Comparison of ENCODE assay signal across 8 cellular contexts in genomic region chr3:127694467-127695215, GRCh38. TPM values are rescaled to one million over a fixed set of nuclear protein-coding genes. Genes with fewer than 3 reads are reported as not detected.
DNase-seq lines count a peak whose midpoint lies in the region; ATAC-seq, FAIRE-seq and TF ChIP-seq lines count a peak whose summit lies in the region.

No MANE protein-coding gene starts in this region.

- ATAC-seq in upper lobe of right lung (peak; percentile 33), HG03442 (IDR thresholded peaks at IDR 0.05; ENCODE audit: unreplicated experiment) (no peak)

- H3K9ac ChIP-seq in H9 (ENCODE audit: extremely low read depth, insufficient read length, low read length) (no peak overlapping the region), OCI-LY1 (ENCODE audit: low read length) (no peak overlapping the region), adipocyte (ENCODE audit: low read length) (no peak overlapping the region), kidney (ENCODE audit: low read length in 2 of 2) (no peak overlapping the region)

- no peak overlapping the region for H2BK5ac ChIP-seq in H9 (ENCODE audit: insufficient read length, low read length)

- H3F3A ChIP-seq in OCI-LY1 (ENCODE audit: insufficient read depth, low read length), result no peaks in the 10 kb centered on the region

- TF ChIP-seq CTCF in BE2C (IDR thresholded peaks at IDR 0.05; ENCODE audit: low read depth, low read length), result peak; percentile 60
- peak; percentile 55 for TF ChIP-seq CTCF in H9 (conservative IDR thresholded peaks at IDR 0.05)
- peak; percentile 53; the same call in 1 of the 2 replicates for TF ChIP-seq CTCF in OCI-LY1 (IDR thresholded peaks at IDR 0.05; ENCODE audit: low read length)
- TF ChIP-seq CTCF in kidney (IDR thresholded peaks at IDR 0.05; ENCODE audit: borderline replicate concordance, extremely low read depth, insufficient read depth), result peak; percentile 43
- no peak for TF ChIP-seq CTCF in upper lobe of right lung (IDR thresholded peaks at IDR 0.05)
- no peak for TF ChIP-seq CTCF in lower leg skin (IDR thresholded peaks at IDR 0.05)

- no peak overlapping the region for H2BK120ac ChIP-seq in H9 (ENCODE audit: low read depth, low read length, poor library complexity, severe bottlenecking)

- no peak overlapping the region for H2AK5ac ChIP-seq in H9 (ENCODE audit: insufficient read length, low read length)

- no peaks in the 10 kb centered on the region for H3K23me2 ChIP-seq in H9 (ENCODE audit: insufficient read length, low read depth, low read length, poor library complexity, severe bottlenecking)

- no peak overlapping the region for H2AFZ ChIP-seq in H9 (ENCODE audit: low read length)
- no peak overlapping the region for H2AFZ ChIP-seq in OCI-LY1 (ENCODE audit: low read length)

- H3K4ac ChIP-seq in H9 (ENCODE audit: low read depth, low read length), result no peak overlapping the region

- H4K91ac ChIP-seq in H9 (ENCODE audit: insufficient read length, low read depth, low read length), result no peak overlapping the region

- no peaks in the 10 kb centered on the region for H3K36me3 Mint-ChIP-seq in H9 (ENCODE audit: insufficient read depth in 1 of 3, low read depth in 3 of 3)

- whole genome bisulfite sequencing in H9 (ENCODE audit: extremely low coverage, insufficient read length, low lambda C conversion rate), result no CpG with 5 or more reads among the region's 17 CpGs
- WGBS in lower leg skin, 2 donors, result 80 to 84% methylated on average over 16 to 17 of the region's 17 CpGs

- H3K56ac ChIP-seq in H9 (ENCODE audit: insufficient read length, low read depth, low read length), result no peak overlapping the region

- H3K23ac ChIP-seq in H9 (ENCODE audit: insufficient read length, low read depth, low read length), result no peak overlapping the region

- peak overlapping the region in 1 of 3 experiments; percentile 35; a peak in 1 of 7 replicates for H3K27ac Mint-ChIP-seq in H9

- H3K4me3 Mint-ChIP-seq in H9, result no peak overlapping the region

- H3K4me3 ChIP-seq in BE2C (ENCODE audit: low read depth, low read length), result no peak overlapping the region
- no peak overlapping the region for H3K4me3 ChIP-seq in OCI-LY1 (ENCODE audit: low read depth, low read length, poor library complexity, severe bottlenecking)
- no peak overlapping the region for H3K4me3 ChIP-seq in adipocyte (ENCODE audit: low read length)
- no peak overlapping the region for H3K4me3 ChIP-seq in kidney (ENCODE audit: low read length in 2 of 2)
- H3K4me3 ChIP-seq in upper lobe of right lung, result no peak overlapping the region
- no peak overlapping the region for H3K4me3 ChIP-seq in lower leg skin (ENCODE audit: low read depth, poor library complexity, severe bottlenecking)

- no peaks in the 10 kb centered on the region for H3K79me2 ChIP-seq in H9 (ENCODE audit: insufficient read depth, low read length)
- H3K79me2 ChIP-seq in OCI-LY1 (ENCODE audit: insufficient read depth, low read length), result no peaks in the 10 kb centered on the region

- no peak overlapping the region for H2BK15ac ChIP-seq in H9 (ENCODE audit: low read depth, low read length)

- H3K4me2 ChIP-seq in H9 (ENCODE audit: insufficient read depth, insufficient read length, low read length), result no peak overlapping the region
- H3K4me2 ChIP-seq in OCI-LY1 (ENCODE audit: low read length), result no peak overlapping the region

- no peak overlapping the region for H3K14ac ChIP-seq in H9 (ENCODE audit: insufficient read depth, low read length)

- H3K36me3 ChIP-seq in BE2C, result no peaks in the 10 kb centered on the region
- no peaks in the 10 kb centered on the region for H3K36me3 ChIP-seq in OCI-LY1 (ENCODE audit: insufficient read depth, low read length)
- H3K36me3 ChIP-seq in adipocyte (ENCODE audit: control insufficient read depth, insufficient read depth, low read length, severe bottlenecking), result peaks cover 29% of the 10 kb centered on the region
- H3K36me3 ChIP-seq in kidney (ENCODE audit: control insufficient read depth in 1 of 2, insufficient read depth in 2 of 2, low read length in 2 of 2), result peaks cover 0 to 4% of the 10 kb centered on the region in 2 donors
- peaks cover 24% of the 10 kb centered on the region for H3K36me3 ChIP-seq in upper lobe of right lung

- H2BK12ac ChIP-seq in H9 (ENCODE audit: insufficient read length, low read depth, low read length), result no peak overlapping the region

- DNase-seq in BE2C (peak; percentile 77), H9 (peak; percentile 75), adipocyte (ENCODE audit: low read depth) (peak; percentile 21), kidney (peak; percentile 74), upper lobe of right lung (peak; percentile 69), lower leg skin (ENCODE audit: low spot score in 2 of 2) (no peak)

- H3T11ph ChIP-seq in H9 (ENCODE audit: low read length), result no peak overlapping the region

- no peaks in the 10 kb centered on the region for H3K79me1 ChIP-seq in H9 (ENCODE audit: insufficient read depth, low read depth, low read length, poor library complexity, severe bottlenecking)

- peaks cover 13 to 30% of the 10 kb centered on the region in 2 experiments for H3K4me1 Mint-ChIP-seq in H9

- no peaks in the 10 kb centered on the region for H3K27me3 ChIP-seq in BE2C
- no peaks in the 10 kb centered on the region for H3K27me3 ChIP-seq in H9 (ENCODE audit: insufficient read depth, low read length)
- H3K27me3 ChIP-seq in OCI-LY1 (ENCODE audit: insufficient read depth, low read length), result peaks cover 3% of the 10 kb centered on the region; the same call in 1 of the 2 replicates
- no peaks in the 10 kb centered on the region for H3K27me3 ChIP-seq in adipocyte (replicated peaks; ENCODE audit: control insufficient read depth, insufficient read depth, low read length)
- no peaks in the 10 kb centered on the region for H3K27me3 ChIP-seq in upper lobe of right lung

- no peaks in the 10 kb centered on the region for H4K20me1 ChIP-seq in H9 (ENCODE audit: control insufficient read depth, insufficient read depth, insufficient read length)
- H4K20me1 ChIP-seq in OCI-LY1 (ENCODE audit: insufficient read depth, low read length), result no peaks in the 10 kb centered on the region

- H3K27ac ChIP-seq in H9 (ENCODE audit: insufficient read length, low read depth, low read length), result no peak overlapping the region
- H3K27ac ChIP-seq in OCI-LY1 (ENCODE audit: low read depth, low read length, poor library complexity, severe bottlenecking), result no peak overlapping the region
- no peak overlapping the region for H3K27ac ChIP-seq in kidney (ENCODE audit: low read depth in 2 of 2, low read length in 2 of 2)
- no peak overlapping the region for H3K27ac ChIP-seq in upper lobe of right lung

- FAIRE-seq in kidney (lab: Jason Lieb, UNC), result no peak

- H4K5ac ChIP-seq in H9 (ENCODE audit: insufficient read length, low read depth, low read length), result no peak overlapping the region

- peaks cover 16% of the 10 kb centered on the region for H3K4me1 ChIP-seq in BE2C
- H3K4me1 ChIP-seq in H9 (ENCODE audit: insufficient read depth, low read length), result no peaks in the 10 kb centered on the region; the same call in 1 of the 2 replicates
- peaks cover 22% of the 10 kb centered on the region for H3K4me1 ChIP-seq in OCI-LY1 (ENCODE audit: insufficient read depth, low read length, severe bottlenecking)
- peaks cover 46% of the 10 kb centered on the region for H3K4me1 ChIP-seq in adipocyte (ENCODE audit: control insufficient read depth, insufficient read depth, low read length)
- H3K4me1 ChIP-seq in kidney (ENCODE audit: control insufficient read depth in 1 of 2, insufficient read depth in 1 of 2, low read depth in 1 of 2, low read length in 2 of 2), result peaks cover 7 to 22% of the 10 kb centered on the region in 2 donors
- peaks cover 49% of the 10 kb centered on the region for H3K4me1 ChIP-seq in upper lobe of right lung

- H3K18ac ChIP-seq in H9 (ENCODE audit: insufficient read length, low read depth, low read length), result no peak overlapping the region

- H4K8ac ChIP-seq in H9 (replicated peaks; ENCODE audit: insufficient read length, low read depth, low read length), result no peak overlapping the region

- intact Hi-C loops in kidney (cut with DNase I) (no loop called here), upper lobe of right lung (cut with DNase I) (no loop called here), lower leg skin (cut with DNase I; ENCODE audit: low total_unique reads) (no loop called here)

- no peaks in the 10 kb centered on the region for H3K9me3 Mint-ChIP-seq in H9

- TF ChIP-seq POLR2A in lower leg skin (IDR thresholded peaks at IDR 0.05), result no peak

- H3K9me2 ChIP-seq in OCI-LY1 (ENCODE audit: low read depth, low read length), result no peaks in the 10 kb centered on the region

- H3K27me3 Mint-ChIP-seq in H9 (ENCODE audit: low read depth), result no peaks in the 10 kb centered on the region

- H3K9me3 ChIP-seq in BE2C, result no peaks in the 10 kb centered on the region
- no peaks in the 10 kb centered on the region for H3K9me3 ChIP-seq in H9 (ENCODE audit: control insufficient read depth, low read depth, low read length)
- no peaks in the 10 kb centered on the region for H3K9me3 ChIP-seq in OCI-LY1 (ENCODE audit: low read length)
- no peaks in the 10 kb centered on the region for H3K9me3 ChIP-seq in adipocyte (ENCODE audit: control insufficient read depth, low read length)
- no peaks in the 10 kb centered on the region for H3K9me3 ChIP-seq in kidney (ENCODE audit: control insufficient read depth in 1 of 2, low read length in 2 of 2)
- no peaks in the 10 kb centered on the region for H3K9me3 ChIP-seq in upper lobe of right lung

- H2BK20ac ChIP-seq in H9 (ENCODE audit: low read depth, low read length, poor library complexity, severe bottlenecking), result no peak overlapping the region

RNA-seq across cellular contexts. Expression of gene ABTB1, which starts 21.9 kb away (rescaled TPM):
- 4.2 TPM for polyA plus RNA-seq in BE2C (2012; ENCODE audit: insufficient read depth, insufficient read length, low read depth)
- total RNA-seq in H9 (2021) (3.9 and 6.2 TPM in 2 replicates), kidney (29.2 TPM), upper lobe of right lung (47.5 TPM), lower leg skin (10 to 100 TPM; 27.8 to 68.7 (median 39.3) TPM)
- 43.2 TPM for polyA plus RNA-seq in kidney (ENCODE audit: insufficient read depth, low read depth, low replicate concordance)

Comparison
In these comparisons a context has a peak if more than half of its experiments do, and no peak if none do; other contexts are left out.
1. DNase-seq: peak in BE2C (single experiment), H9 (single experiment), adipocyte (single experiment), kidney (single experiment) and upper lobe of right lung (single experiment); none in lower leg skin (0 of 2).
2. CTCF ChIP-seq: peak in BE2C (single experiment), H9 (single experiment), OCI-LY1 (single experiment) and kidney (single experiment); none in upper lobe of right lung (single experiment) and lower leg skin (0 of 3).